Comparison of ENCODE assay signal across 1 cellular context in genomic region chr7:132004528-132004927, GRCh38.
A peak's percentile ranks its signal among the peaks of the same experiment; 100 is the strongest.
TF ChIP-seq lines count a peak whose summit lies in the region.

No MANE protein-coding gene starts in this region.

TF ChIP-seq in SK-N-SH, 30 proteins besides CTCF, POLR2A, EP300 and RAD21 (continued from another document):
- no peak for TF ChIP-seq ZBTB33 (IDR thresholded peaks at IDR 0.05; ENCODE audit: borderline replicate concordance, low read depth)
- TF ChIP-seq USF2 (IDR thresholded peaks at IDR 0.05; ENCODE audit: borderline replicate concordance, low read depth, low read length): no peak
- TF ChIP-seq FOSL2 (IDR thresholded peaks at IDR 0.05; ENCODE audit: borderline replicate concordance, low read depth): 0 out of 2 replicates have a peak, but pooled peaks have one; percentile 13
- TF ChIP-seq SIN3A (IDR thresholded peaks at IDR 0.05; ENCODE audit: borderline replicate concordance, low read depth, low read length): peak; percentile 83; the same call in 1 of the 2 replicates
- TF ChIP-seq MXI1 (IDR thresholded peaks at IDR 0.05; ENCODE audit: low read depth, low read length): no peak
- TF ChIP-seq TCF12 (IDR thresholded peaks at IDR 0.05): peak; percentile 93
TF ChIP-seq in SK-N-SH: peak in this region for 8.
